In the genomic region with DNA sequence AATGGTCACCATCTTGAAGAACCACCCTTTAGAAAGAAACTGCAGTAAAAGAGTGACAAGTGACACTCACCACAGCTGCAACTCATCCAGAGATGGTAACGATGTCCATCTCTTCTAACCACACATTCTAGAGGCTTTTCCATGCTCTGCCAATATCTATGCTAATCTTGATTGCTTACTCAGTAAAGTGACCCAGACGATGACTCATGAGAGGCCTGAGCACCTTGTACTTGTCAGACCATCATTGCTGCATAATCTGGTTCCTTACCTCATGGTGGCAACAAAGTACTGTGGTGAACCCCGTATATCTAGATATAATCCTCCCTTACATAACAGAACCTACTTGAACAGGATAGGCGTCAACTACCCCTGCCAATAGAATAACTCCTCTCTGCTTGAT, we compare ENCODE assay signal across 21 cellular contexts.
DNase-seq lines count a peak whose midpoint lies in the region; ATAC-seq, FAIRE-seq and TF ChIP-seq lines count a peak whose summit lies in the region.
"Had no signal": no experiment of that assay in that cellular context is flagged by ENCODE, and none has a peak within 500 bp of the region (broad histone marks: within the 10 kb centered on the region; RNA-seq: fewer than 3 reads in every experiment).

No MANE protein-coding gene starts in this region.

- peak; percentile 41 for DNase-seq in HT-29 (ENCODE audit: low spot score)
- peak; percentile 12 for DNase-seq in SW480 (ENCODE audit: low spot score)
- peak; percentile 17 for DNase-seq in fibroblast of the aortic adventitia (ENCODE audit: low read depth)
- peak; percentile 41 for DNase-seq in small intestine
- DNase-seq in C1 segment of cervical spinal cord (lab: John Stamatoyannopoulos, UW), result no peak
- no peak for DNase-seq in head of caudate nucleus
- DNase-seq: activated naive CD4-positive, alpha-beta T cell treated with anti-CD3 and anti-CD28 coated beads, Interleukin-2, amount 10 ng/mL, durations not matched to agents 7 days and 5 days; activated T-cell treated with anti-CD3 and anti-CD28 coated beads for 4 hours; AML-193; cortex of kidney; GF-D8; lower lobe of right lung; NCI-H1417 treated with DMSO at 0.1 percent for 48 hours; stimulated activated CD4-positive, alpha-beta T cell treated with anti-CD3 and anti-CD28 coated beads, Interleukin-4, amount 100 ng/mL, for 24 hours; substantia nigra had no signal

- no peak for ATAC-seq in GM18517 (IDR thresholded peaks at IDR 0.05; ENCODE audit: unreplicated experiment)
- ATAC-seq: gastroesophageal sphincter; GM12878; lower lobe of right lung; natural killer cell treated with Interleukin-12 subunit alpha and Interleukin-12 subunit beta and Interleukin-15 and Interleukin-18, amount 100 ng/mL, for 72 hours had no signal

- H3K36me3 ChIP-seq in small intestine (ENCODE audit: control insufficient read depth in 2 of 2, insufficient read depth in 2 of 2, low read length in 2 of 2), result no peaks in the 10 kb centered on the region
- H3K36me3 ChIP-seq: gastroesophageal sphincter, lower lobe of right lung, vagina had no signal

- H3K27ac ChIP-seq in small intestine (ENCODE audit: low read depth in 1 of 2, low read length in 1 of 2), result no peak overlapping the region
- H3K27ac ChIP-seq: gastroesophageal sphincter, lower lobe of right lung, skin epidermis, vagina had no signal

- 43 to 64% (median 44%) methylated on average over 4 of the region's 4 CpGs for WGBS in small intestine, 3 donors

- FAIRE-seq in small intestine (lab: Jason Lieb, UNC), result no peak
- FAIRE-seq: GM12878 had no signal

- intact Hi-C loops in head of caudate nucleus (cut with DNase I), result no loop called here

- H3K9me3 ChIP-seq in small intestine (ENCODE audit: control insufficient read depth, low read depth), result no peaks in the 10 kb centered on the region
- H3K9me3 ChIP-seq: vagina had no signal

- H3K4me3 ChIP-seq in fibroblast of the aortic adventitia (ENCODE audit: low read depth, low read length) (no peak overlapping the region), small intestine (ENCODE audit: low read depth in 1 of 2, low read length in 2 of 2) (no peak overlapping the region)
- H3K4me3 ChIP-seq: gastroesophageal sphincter, GM12878, lower lobe of right lung, skin epidermis, vagina had no signal

- no peaks in the 10 kb centered on the region for H3K27me3 ChIP-seq in small intestine (ENCODE audit: control insufficient read depth in 2 of 2, insufficient read depth in 2 of 2, low read length in 2 of 2)
- H3K27me3 ChIP-seq: vagina had no signal

- no peak for TF ChIP-seq CTCF in fibroblast of the aortic adventitia (IDR thresholded peaks at IDR 0.05; ENCODE audit: insufficient read depth, low read length)

- H3K4me1 ChIP-seq in small intestine (ENCODE audit: control insufficient read depth in 2 of 2, insufficient read depth in 1 of 2, low read depth in 1 of 2, low read length in 1 of 2), result no peaks in the 10 kb centered on the region
- H3K4me1 ChIP-seq: gastroesophageal sphincter, lower lobe of right lung, vagina had no signal

Comparison
In these comparisons a context has a peak if more than half of its experiments do, and no peak if none do; other contexts are left out.
1. DNase-seq: peak in HT-29 (single experiment), SW480 (single experiment), fibroblast of the aortic adventitia (single experiment) and small intestine (single experiment); none in C1 segment of cervical spinal cord (0 of 14) and head of caudate nucleus (0 of 42).